In the genomic region with DNA sequence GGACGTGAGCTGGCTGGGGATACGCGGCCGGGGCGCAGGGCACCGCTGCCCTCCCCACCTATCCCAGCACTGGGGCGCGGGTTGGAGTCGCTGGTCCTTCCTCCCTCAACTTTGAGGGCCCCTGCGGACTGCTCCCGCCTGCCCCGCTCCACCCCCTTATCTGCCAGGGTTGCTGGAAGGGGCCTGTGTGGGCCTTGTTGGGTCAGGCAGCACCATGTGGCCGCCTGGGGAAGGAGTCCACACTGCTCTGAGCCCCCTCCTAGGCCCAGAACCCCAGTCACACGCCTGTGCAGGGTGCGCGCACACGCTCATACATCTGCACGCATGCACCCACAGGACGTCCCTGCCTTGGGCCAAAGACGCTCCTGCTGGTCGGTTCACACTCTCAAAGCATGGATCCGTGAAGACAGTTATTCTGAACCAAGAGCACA, we compare ENCODE assay signal across 1 cellular context.
TF ChIP-seq lines count a peak whose summit lies in the region.

No MANE protein-coding gene starts in this region.

TF ChIP-seq in HepG2, 621 proteins besides CTCF, POLR2A, EP300 and RAD21 (continued from another document and continues in another):
- TF ChIP-seq, protein P1, sequence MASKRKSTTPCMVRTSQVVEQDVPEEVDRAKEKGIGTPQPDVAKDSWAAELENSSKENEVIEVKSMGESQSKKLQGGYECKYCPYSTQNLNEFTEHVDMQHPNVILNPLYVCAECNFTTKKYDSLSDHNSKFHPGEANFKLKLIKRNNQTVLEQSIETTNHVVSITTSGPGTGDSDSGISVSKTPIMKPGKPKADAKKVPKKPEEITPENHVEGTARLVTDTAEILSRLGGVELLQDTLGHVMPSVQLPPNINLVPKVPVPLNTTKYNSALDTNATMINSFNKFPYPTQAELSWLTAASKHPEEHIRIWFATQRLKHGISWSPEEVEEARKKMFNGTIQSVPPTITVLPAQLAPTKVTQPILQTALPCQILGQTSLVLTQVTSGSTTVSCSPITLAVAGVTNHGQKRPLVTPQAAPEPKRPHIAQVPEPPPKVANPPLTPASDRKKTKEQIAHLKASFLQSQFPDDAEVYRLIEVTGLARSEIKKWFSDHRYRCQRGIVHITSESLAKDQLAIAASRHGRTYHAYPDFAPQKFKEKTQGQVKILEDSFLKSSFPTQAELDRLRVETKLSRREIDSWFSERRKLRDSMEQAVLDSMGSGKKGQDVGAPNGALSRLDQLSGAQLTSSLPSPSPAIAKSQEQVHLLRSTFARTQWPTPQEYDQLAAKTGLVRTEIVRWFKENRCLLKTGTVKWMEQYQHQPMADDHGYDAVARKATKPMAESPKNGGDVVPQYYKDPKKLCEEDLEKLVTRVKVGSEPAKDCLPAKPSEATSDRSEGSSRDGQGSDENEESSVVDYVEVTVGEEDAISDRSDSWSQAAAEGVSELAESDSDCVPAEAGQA (IDR thresholded peaks at IDR 0.05; ENCODE audit: low read depth): no peak
- TF ChIP-seq, protein P1 (CRISPR knock-in tag; IDR thresholded peaks at IDR 0.05; ENCODE audit: borderline replicate concordance): no peak
- TF ChIP-seq ZFX (CRISPR knock-in tag; IDR thresholded peaks at IDR 0.05; ENCODE audit: low read depth) (peak; percentile 74), GATAD2A (CRISPR knock-in tag; IDR thresholded peaks at IDR 0.05) (0 out of 2 replicates have a peak, but pooled peaks have one; percentile 19), ZNF253 (CRISPR knock-in tag; IDR thresholded peaks at IDR 0.05; ENCODE audit: borderline replicate concordance) (0 out of 2 replicates have a peak, but pooled peaks have one; percentile 41), PHF8 (CRISPR knock-in tag; IDR thresholded peaks at IDR 0.05) (peak; percentile 61; the same call in 1 of the 2 replicates), DMAP1 (CRISPR knock-in tag; IDR thresholded peaks at IDR 0.05) (peak; percentile 49; the same call in 1 of the 2 replicates), MIXL1 (CRISPR knock-in tag; IDR thresholded peaks at IDR 0.05) (no peak), RBM22 (optimal IDR thresholded peaks at IDR 0.05; ENCODE audit: low read length) (no peak), ZNF12 (CRISPR knock-in tag; IDR thresholded peaks at IDR 0.05) (peak; percentile 41; the same call in 1 of the 2 replicates), ZFY (CRISPR knock-in tag; IDR thresholded peaks at IDR 0.05) (peak; percentile 58), RXRA (CRISPR knock-in tag; IDR thresholded peaks at IDR 0.05) (peak; percentile 36; the same call in 1 of the 2 replicates), ZNF549 (CRISPR knock-in tag; IDR thresholded peaks at IDR 0.05) (no peak)
- TF ChIP-seq, protein P2, sequence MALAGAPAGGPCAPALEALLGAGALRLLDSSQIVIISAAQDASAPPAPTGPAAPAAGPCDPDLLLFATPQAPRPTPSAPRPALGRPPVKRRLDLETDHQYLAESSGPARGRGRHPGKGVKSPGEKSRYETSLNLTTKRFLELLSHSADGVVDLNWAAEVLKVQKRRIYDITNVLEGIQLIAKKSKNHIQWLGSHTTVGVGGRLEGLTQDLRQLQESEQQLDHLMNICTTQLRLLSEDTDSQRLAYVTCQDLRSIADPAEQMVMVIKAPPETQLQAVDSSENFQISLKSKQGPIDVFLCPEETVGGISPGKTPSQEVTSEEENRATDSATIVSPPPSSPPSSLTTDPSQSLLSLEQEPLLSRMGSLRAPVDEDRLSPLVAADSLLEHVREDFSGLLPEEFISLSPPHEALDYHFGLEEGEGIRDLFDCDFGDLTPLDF (CRISPR knock-in tag; IDR thresholded peaks at IDR 0.05): no peak
- TF ChIP-seq, protein P3, sequence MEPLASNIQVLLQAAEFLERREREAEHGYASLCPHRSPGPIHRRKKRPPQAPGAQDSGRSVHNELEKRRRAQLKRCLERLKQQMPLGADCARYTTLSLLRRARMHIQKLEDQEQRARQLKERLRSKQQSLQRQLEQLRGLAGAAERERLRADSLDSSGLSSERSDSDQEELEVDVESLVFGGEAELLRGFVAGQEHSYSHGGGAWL (CRISPR knock-in tag; IDR thresholded peaks at IDR 0.05): peak; percentile 62
- TF ChIP-seq, protein P4, sequence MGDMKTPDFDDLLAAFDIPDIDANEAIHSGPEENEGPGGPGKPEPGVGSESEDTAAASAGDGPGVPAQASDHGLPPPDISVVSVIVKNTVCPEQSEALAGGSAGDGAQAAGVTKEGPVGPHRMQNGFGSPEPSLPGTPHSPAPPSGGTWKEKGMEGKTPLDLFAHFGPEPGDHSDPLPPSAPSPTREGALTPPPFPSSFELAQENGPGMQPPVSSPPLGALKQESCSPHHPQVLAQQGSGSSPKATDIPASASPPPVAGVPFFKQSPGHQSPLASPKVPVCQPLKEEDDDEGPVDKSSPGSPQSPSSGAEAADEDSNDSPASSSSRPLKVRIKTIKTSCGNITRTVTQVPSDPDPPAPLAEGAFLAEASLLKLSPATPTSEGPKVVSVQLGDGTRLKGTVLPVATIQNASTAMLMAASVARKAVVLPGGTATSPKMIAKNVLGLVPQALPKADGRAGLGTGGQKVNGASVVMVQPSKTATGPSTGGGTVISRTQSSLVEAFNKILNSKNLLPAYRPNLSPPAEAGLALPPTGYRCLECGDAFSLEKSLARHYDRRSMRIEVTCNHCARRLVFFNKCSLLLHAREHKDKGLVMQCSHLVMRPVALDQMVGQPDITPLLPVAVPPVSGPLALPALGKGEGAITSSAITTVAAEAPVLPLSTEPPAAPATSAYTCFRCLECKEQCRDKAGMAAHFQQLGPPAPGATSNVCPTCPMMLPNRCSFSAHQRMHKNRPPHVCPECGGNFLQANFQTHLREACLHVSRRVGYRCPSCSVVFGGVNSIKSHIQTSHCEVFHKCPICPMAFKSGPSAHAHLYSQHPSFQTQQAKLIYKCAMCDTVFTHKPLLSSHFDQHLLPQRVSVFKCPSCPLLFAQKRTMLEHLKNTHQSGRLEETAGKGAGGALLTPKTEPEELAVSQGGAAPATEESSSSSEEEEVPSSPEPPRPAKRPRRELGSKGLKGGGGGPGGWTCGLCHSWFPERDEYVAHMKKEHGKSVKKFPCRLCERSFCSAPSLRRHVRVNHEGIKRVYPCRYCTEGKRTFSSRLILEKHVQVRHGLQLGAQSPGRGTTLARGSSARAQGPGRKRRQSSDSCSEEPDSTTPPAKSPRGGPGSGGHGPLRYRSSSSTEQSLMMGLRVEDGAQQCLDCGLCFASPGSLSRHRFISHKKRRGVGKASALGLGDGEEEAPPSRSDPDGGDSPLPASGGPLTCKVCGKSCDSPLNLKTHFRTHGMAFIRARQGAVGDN (CRISPR knock-in tag; IDR thresholded peaks at IDR 0.05): peak; percentile 79
- TF ChIP-seq, protein P5, sequence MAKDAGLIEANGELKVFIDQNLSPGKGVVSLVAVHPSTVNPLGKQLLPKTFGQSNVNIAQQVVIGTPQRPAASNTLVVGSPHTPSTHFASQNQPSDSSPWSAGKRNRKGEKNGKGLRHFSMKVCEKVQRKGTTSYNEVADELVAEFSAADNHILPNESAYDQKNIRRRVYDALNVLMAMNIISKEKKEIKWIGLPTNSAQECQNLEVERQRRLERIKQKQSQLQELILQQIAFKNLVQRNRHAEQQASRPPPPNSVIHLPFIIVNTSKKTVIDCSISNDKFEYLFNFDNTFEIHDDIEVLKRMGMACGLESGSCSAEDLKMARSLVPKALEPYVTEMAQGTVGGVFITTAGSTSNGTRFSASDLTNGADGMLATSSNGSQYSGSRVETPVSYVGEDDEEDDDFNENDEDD (CRISPR knock-in tag; IDR thresholded peaks at IDR 0.05; ENCODE audit: borderline replicate concordance): peak; percentile 33; the same call in 1 of the 2 replicates
- TF ChIP-seq, protein P6, sequence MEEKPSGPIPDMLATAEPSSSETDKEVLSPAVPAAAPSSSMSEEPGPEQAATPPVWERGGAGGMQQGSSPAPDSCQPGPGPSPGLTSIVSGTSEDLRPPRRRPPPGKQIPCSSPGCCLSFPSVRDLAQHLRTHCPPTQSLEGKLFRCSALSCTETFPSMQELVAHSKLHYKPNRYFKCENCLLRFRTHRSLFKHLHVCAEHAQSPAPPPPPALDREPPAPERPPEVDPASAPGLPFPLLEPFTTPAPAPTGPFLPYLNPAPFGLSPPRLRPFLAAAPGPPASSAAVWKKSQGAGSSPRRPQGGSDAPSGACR (CRISPR knock-in tag; IDR thresholded peaks at IDR 0.05): no peak
- TF ChIP-seq, protein P7, sequence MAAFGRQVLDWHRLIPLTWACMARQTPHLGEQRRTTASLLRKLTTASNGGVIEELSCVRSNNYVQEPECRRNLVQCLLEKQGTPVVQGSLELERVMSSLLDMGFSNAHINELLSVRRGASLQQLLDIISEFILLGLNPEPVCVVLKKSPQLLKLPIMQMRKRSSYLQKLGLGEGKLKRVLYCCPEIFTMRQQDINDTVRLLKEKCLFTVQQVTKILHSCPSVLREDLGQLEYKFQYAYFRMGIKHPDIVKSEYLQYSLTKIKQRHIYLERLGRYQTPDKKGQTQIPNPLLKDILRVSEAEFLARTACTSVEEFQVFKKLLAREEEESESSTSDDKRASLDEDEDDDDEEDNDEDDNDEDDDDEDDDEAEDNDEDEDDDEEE (CRISPR knock-in tag; IDR thresholded peaks at IDR 0.05): no peak
- TF ChIP-seq, protein P8, sequence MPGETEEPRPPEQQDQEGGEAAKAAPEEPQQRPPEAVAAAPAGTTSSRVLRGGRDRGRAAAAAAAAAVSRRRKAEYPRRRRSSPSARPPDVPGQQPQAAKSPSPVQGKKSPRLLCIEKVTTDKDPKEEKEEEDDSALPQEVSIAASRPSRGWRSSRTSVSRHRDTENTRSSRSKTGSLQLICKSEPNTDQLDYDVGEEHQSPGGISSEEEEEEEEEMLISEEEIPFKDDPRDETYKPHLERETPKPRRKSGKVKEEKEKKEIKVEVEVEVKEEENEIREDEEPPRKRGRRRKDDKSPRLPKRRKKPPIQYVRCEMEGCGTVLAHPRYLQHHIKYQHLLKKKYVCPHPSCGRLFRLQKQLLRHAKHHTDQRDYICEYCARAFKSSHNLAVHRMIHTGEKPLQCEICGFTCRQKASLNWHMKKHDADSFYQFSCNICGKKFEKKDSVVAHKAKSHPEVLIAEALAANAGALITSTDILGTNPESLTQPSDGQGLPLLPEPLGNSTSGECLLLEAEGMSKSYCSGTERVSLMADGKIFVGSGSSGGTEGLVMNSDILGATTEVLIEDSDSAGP (CRISPR knock-in tag; IDR thresholded peaks at IDR 0.05; ENCODE audit: borderline replicate concordance): peak; percentile 42; the same call in 1 of the 2 replicates
- TF ChIP-seq, protein P9, sequence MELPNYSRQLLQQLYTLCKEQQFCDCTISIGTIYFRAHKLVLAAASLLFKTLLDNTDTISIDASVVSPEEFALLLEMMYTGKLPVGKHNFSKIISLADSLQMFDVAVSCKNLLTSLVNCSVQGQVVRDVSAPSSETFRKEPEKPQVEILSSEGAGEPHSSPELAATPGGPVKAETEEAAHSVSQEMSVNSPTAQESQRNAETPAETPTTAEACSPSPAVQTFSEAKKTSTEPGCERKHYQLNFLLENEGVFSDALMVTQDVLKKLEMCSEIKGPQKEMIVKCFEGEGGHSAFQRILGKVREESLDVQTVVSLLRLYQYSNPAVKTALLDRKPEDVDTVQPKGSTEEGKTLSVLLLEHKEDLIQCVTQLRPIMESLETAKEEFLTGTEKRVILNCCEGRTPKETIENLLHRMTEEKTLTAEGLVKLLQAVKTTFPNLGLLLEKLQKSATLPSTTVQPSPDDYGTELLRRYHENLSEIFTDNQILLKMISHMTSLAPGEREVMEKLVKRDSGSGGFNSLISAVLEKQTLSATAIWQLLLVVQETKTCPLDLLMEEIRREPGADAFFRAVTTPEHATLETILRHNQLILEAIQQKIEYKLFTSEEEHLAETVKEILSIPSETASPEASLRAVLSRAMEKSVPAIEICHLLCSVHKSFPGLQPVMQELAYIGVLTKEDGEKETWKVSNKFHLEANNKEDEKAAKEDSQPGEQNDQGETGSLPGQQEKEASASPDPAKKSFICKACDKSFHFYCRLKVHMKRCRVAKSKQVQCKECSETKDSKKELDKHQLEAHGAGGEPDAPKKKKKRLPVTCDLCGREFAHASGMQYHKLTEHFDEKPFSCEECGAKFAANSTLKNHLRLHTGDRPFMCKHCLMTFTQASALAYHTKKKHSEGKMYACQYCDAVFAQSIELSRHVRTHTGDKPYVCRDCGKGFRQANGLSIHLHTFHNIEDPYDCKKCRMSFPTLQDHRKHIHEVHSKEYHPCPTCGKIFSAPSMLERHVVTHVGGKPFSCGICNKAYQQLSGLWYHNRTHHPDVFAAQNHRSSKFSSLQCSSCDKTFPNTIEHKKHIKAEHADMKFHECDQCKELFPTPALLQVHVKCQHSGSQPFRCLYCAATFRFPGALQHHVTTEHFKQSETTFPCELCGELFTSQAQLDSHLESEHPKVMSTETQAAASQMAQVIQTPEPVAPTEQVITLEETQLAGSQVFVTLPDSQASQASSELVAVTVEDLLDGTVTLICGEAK (IDR thresholded peaks at IDR 0.05): no peak
- TF ChIP-seq, protein P9 (CRISPR knock-in tag; IDR thresholded peaks at IDR 0.05): peak; percentile 35; the same call in 1 of the 2 replicates
